ENCODE assay signal across 11 cellular contexts in the genomic region with DNA sequence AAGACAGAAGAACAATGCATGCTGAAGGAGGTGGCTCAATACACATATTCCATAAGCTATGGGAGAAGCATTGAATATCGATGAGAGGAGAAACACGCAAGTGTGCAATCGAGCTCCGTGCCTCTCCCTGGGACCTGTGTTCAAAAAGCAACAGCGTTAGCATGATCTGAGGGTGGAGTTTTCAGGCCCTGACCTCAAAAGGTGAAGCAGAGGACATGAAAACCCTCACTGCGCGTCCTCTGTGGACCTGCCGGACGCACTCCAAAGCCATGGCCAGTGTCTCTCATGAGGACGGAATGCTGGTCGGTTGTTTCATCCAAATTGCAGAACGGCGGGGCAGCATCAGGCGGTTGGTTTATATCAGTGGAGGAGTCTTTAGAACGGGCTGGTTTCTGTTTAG.
DNase-seq lines count a peak whose midpoint lies in the region; ATAC-seq, FAIRE-seq and TF ChIP-seq lines count a peak whose summit lies in the region.
"Had no signal": no experiment of that assay in that cellular context is flagged by ENCODE, and none has a peak within 500 bp of the region (broad histone marks: within the 10 kb centered on the region; RNA-seq: fewer than 3 reads in every experiment).

No MANE protein-coding gene starts in this region.

- WGBS in ovary, 3 donors: 88 to 91% (median 91%) methylated on average over 15 of the region's 15 CpGs

- H3K9me3 Mint-ChIP-seq in astrocyte (ENCODE audit: unreplicated experiment): peaks cover 6% of the 10 kb centered on the region

- H3K4me2 ChIP-seq in astrocyte (ENCODE audit: low read length): peak overlapping the region; percentile 75

- H3K27ac Mint-ChIP-seq in astrocyte (ENCODE audit: unreplicated experiment): no peak overlapping the region

- POLR2A ChIA-PET in GM10248 (lab: Yijun Ruan, JAX): interaction anchor here (0.6 to 1.9 kb wide), 2 partner anchors 39 to 53 kb away, joined by 4 to 9 read pairs; no protein-coding TSS in a partner anchor

- DNase-seq in GM10248 (ENCODE audit: extremely low spot score): peak; percentile 38
- DNase-seq in astrocyte (ENCODE audit: low read depth): no peak
- DNase-seq in left ventricle myocardium inferior: no peak
- no peak for DNase-seq in Right ventricle myocardium superior
- no peak for DNase-seq in SK-N-DZ (ENCODE audit: low spot score)
- no peak for DNase-seq in ovary
- DNase-seq: NCI-H1436 treated with DMSO at 0.1 percent for 48 hours had no signal

- no peaks in the 10 kb centered on the region for H3K79me2 ChIP-seq in astrocyte (ENCODE audit: insufficient read depth, low read length)

- H3K9me3 ChIP-seq in astrocyte (ENCODE audit: insufficient read depth, low read depth, low read length) (no peaks in the 10 kb centered on the region), left ventricle myocardium inferior (replicated peaks) (no peaks in the 10 kb centered on the region), ovary (no peaks in the 10 kb centered on the region)
- H3K9me3 ChIP-seq: left lung had no signal

- TF ChIP-seq CTCF in GM10248 (IDR thresholded peaks at IDR 0.05; ENCODE audit: control extremely low read depth, extremely low read depth, low read depth, missing control alignments) (no peak), astrocyte (IDR thresholded peaks at IDR 0.05; ENCODE audit: insufficient read depth, low read depth, low read length) (no peak), left ventricle myocardium inferior (IDR thresholded peaks at IDR 0.05; ENCODE audit: borderline replicate concordance) (no peak), ovary (IDR thresholded peaks at IDR 0.05) (no peak)

- H3K4me1 Mint-ChIP-seq in astrocyte (ENCODE audit: low read depth, unreplicated experiment): peaks cover 39% of the 10 kb centered on the region

- no peak for TF ChIP-seq EP300 in ovary (IDR thresholded peaks at IDR 0.05)

- H3K27ac ChIP-seq in astrocyte (ENCODE audit: low read depth, low read length) (peak overlapping the region; percentile 74), left ventricle myocardium inferior (replicated peaks) (no peak overlapping the region), ovary (no peak overlapping the region)

- H3K36me3 ChIP-seq in astrocyte (ENCODE audit: insufficient read depth, low read length): no peaks in the 10 kb centered on the region
- H3K36me3 ChIP-seq in left ventricle myocardium inferior: no peaks in the 10 kb centered on the region
- H3K36me3 ChIP-seq in ovary: no peaks in the 10 kb centered on the region
- H3K36me3 ChIP-seq: left lung had no signal

- no peaks in the 10 kb centered on the region for H4K20me1 ChIP-seq in astrocyte (ENCODE audit: insufficient read depth, low read length)

- no peak overlapping the region for H3K4me3 Mint-ChIP-seq in astrocyte (ENCODE audit: unreplicated experiment)

- no peak for FAIRE-seq in astrocyte (lab: Jason Lieb, UNC)
- FAIRE-seq: endometrium had no signal

- H3K9ac ChIP-seq in astrocyte (ENCODE audit: low read length): peak overlapping the region; percentile 51

- no peak for TF ChIP-seq POLR2A in ovary (IDR thresholded peaks at IDR 0.05)

- H3K4me1 ChIP-seq in astrocyte (ENCODE audit: insufficient read depth, low read length) (peaks cover 34% of the 10 kb centered on the region), left ventricle myocardium inferior (peaks cover 31% of the 10 kb centered on the region), ovary (ENCODE audit: insufficient read depth) (peaks cover 4% of the 10 kb centered on the region)

- ATAC-seq in GM19463 (IDR thresholded peaks at IDR 0.05; ENCODE audit: unreplicated experiment): peak; percentile 0
- ATAC-seq in HG03175 (IDR thresholded peaks at IDR 0.05; ENCODE audit: unreplicated experiment): peak; percentile 5
- no peak for ATAC-seq in Right ventricle myocardium superior (ENCODE audit: poor library complexity)
- ATAC-seq: left lung had no signal

- no peaks in the 10 kb centered on the region for H3K27me3 Mint-ChIP-seq in astrocyte (ENCODE audit: low read depth, unreplicated experiment)

- H2AFZ ChIP-seq in astrocyte (ENCODE audit: low read depth, low read length): no peak overlapping the region

- no peak overlapping the region for H3K4me3 ChIP-seq in astrocyte (ENCODE audit: insufficient read depth, low read depth, low read length)
- H3K4me3 ChIP-seq in left ventricle myocardium inferior: no peak overlapping the region
- no peak overlapping the region for H3K4me3 ChIP-seq in ovary
- H3K4me3 ChIP-seq: left lung had no signal

- peaks cover 17% of the 10 kb centered on the region for H3K36me3 Mint-ChIP-seq in astrocyte (ENCODE audit: low read depth, unreplicated experiment)

- intact Hi-C loops in left ventricle myocardium inferior (cut with micrococcal nuclease) (no loop called here), Right ventricle myocardium superior (cut with DNase I) (no loop called here), ovary (cut with DNase I) (loop anchor here in 2 of 4 donors (5.0 to 10.0 kb wide), 2 partner anchors 174 to 347 kb away; no protein-coding TSS in a partner anchor)

- CTCF ChIA-PET in GM10248 (lab: Yijun Ruan, JAX): interaction anchor here (1.1 to 4.9 kb wide), 6 partner anchors 11 to 179 kb away, joined by 3 to 26 read pairs (median 6); no protein-coding TSS in a partner anchor

- H3K27me3 ChIP-seq in astrocyte (ENCODE audit: insufficient read depth, low read length) (no peaks in the 10 kb centered on the region), left ventricle myocardium inferior (ENCODE audit: low read depth) (no peaks in the 10 kb centered on the region), ovary (no peaks in the 10 kb centered on the region)
- H3K27me3 ChIP-seq: left lung had no signal
